1 cellular context compared by ENCODE assay signal in the genomic region with DNA sequence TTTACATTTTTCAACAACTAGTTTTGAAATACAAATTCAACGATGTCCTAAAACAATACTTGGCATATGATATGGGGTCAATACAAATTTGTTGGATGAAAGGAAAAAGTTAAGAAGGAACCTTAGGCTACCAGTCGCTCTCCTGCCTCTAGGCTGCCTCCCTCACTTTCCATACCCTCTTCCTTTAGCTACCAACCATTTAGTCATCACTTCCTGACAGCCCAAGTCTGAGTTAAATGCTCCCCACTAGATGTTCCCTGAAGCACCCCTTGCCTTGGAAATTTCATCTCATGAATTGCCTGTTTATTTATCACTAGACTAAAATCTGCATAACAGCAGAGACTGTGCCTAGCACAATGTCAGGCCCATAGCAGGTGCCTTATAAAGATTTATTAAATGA.
TF ChIP-seq lines count a peak whose summit lies in the region.

No MANE protein-coding gene starts in this region.

TF ChIP-seq in HepG2, 621 proteins besides CTCF, POLR2A, EP300 and RAD21:
- TF ChIP-seq HDAC1 (CRISPR knock-in tag; IDR thresholded peaks at IDR 0.05) (no peak), ZNF367 (CRISPR knock-in tag; IDR thresholded peaks at IDR 0.05; ENCODE audit: borderline replicate concordance) (no peak), ZNF207 (IDR thresholded peaks at IDR 0.05; ENCODE audit: borderline replicate concordance) (no peak), ZNF136 (CRISPR knock-in tag; IDR thresholded peaks at IDR 0.05; ENCODE audit: low read depth) (no peak), BRD4 (CRISPR knock-in tag; IDR thresholded peaks at IDR 0.05) (no peak), CAMTA2 (CRISPR knock-in tag; IDR thresholded peaks at IDR 0.05; ENCODE audit: borderline replicate concordance) (no peak), ZNF264 (CRISPR knock-in tag; IDR thresholded peaks at IDR 0.05) (no peak), ZNF879 (CRISPR knock-in tag; IDR thresholded peaks at IDR 0.05) (no peak), NFIC (IDR thresholded peaks at IDR 0.05; ENCODE audit: low read length) (no peak), KDM6A (CRISPR knock-in tag; IDR thresholded peaks at IDR 0.05; ENCODE audit: low read depth) (no peak), EEA1 (CRISPR knock-in tag; IDR thresholded peaks at IDR 0.05; ENCODE audit: borderline replicate concordance) (no peak), RBAK (CRISPR knock-in tag; IDR thresholded peaks at IDR 0.05) (no peak), ZNF672 (CRISPR knock-in tag; IDR thresholded peaks at IDR 0.05) (no peak), SAP130 (CRISPR knock-in tag; IDR thresholded peaks at IDR 0.05; ENCODE audit: low read depth) (no peak), ZNF441 (CRISPR knock-in tag; IDR thresholded peaks at IDR 0.05; ENCODE audit: borderline replicate concordance) (no peak)
- TF ChIP-seq, protein P1, sequence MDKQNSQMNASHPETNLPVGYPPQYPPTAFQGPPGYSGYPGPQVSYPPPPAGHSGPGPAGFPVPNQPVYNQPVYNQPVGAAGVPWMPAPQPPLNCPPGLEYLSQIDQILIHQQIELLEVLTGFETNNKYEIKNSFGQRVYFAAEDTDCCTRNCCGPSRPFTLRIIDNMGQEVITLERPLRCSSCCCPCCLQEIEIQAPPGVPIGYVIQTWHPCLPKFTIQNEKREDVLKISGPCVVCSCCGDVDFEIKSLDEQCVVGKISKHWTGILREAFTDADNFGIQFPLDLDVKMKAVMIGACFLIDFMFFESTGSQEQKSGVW (CRISPR knock-in tag; IDR thresholded peaks at IDR 0.05; ENCODE audit: borderline replicate concordance) = no peak
- TF ChIP-seq, protein P2, sequence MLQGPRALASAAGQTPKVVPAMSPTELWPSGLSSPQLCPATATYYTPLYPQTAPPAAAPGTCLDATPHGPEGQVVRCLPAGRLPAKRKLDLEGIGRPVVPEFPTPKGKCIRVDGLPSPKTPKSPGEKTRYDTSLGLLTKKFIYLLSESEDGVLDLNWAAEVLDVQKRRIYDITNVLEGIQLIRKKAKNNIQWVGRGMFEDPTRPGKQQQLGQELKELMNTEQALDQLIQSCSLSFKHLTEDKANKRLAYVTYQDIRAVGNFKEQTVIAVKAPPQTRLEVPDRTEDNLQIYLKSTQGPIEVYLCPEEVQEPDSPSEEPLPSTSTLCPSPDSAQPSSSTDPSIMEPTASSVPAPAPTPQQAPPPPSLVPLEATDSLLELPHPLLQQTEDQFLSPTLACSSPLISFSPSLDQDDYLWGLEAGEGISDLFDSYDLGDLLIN (CRISPR knock-in tag; IDR thresholded peaks at IDR 0.05; ENCODE audit: borderline replicate concordance) = no peak
- TF ChIP-seq, protein P3, sequence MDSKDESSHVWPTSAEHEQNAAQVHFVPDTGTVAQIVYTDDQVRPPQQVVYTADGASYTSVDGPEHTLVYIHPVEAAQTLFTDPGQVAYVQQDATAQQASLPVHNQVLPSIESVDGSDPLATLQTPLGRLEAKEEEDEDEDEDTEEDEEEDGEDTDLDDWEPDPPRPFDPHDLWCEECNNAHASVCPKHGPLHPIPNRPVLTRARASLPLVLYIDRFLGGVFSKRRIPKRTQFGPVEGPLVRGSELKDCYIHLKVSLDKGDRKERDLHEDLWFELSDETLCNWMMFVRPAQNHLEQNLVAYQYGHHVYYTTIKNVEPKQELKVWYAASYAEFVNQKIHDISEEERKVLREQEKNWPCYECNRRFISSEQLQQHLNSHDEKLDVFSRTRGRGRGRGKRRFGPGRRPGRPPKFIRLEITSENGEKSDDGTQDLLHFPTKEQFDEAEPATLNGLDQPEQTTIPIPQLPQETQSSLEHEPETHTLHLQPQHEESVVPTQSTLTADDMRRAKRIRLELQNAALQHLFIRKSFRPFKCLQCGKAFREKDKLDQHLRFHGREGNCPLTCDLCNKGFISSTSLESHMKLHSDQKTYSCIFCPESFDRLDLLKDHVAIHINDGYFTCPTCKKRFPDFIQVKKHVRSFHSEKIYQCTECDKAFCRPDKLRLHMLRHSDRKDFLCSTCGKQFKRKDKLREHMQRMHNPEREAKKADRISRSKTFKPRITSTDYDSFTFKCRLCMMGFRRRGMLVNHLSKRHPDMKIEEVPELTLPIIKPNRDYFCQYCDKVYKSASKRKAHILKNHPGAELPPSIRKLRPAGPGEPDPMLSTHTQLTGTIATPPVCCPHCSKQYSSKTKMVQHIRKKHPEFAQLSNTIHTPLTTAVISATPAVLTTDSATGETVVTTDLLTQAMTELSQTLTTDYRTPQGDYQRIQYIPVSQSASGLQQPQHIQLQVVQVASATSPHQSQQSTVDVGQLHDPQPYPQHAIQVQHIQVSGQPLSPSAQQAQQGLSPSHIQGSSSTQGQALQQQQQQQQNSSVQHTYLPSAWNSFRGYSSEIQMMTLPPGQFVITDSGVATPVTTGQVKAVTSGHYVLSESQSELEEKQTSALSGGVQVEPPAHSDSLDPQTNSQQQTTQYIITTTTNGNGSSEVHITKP (CRISPR knock-in tag; IDR thresholded peaks at IDR 0.05; ENCODE audit: low read depth) = no peak
TF ChIP-seq in HepG2: peak in this region for 0.
